33 cellular contexts compared by ENCODE assay signal in the genomic region with DNA sequence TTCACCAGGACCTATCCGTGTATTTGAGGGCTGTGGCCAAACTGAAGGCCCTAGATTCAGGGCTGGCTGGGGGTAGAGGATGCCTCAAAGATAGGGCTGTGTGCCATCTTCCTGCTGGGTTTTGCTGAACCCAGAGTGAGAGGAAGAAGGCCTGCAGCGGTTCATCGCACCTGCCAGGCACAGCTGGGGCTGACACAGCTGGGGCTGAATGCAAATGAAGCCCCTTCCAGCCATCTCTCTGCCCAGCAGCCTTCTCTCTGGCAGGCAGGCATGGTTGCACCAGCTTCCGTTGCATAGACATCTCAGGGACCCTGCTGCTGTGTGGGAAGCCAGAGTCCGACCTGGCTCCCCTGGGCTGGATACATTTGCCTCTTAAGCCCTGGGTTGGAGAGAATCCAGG.
A peak's percentile ranks its signal among the peaks of the same experiment; 100 is the strongest.
DNase-seq lines count a peak whose midpoint lies in the region; ATAC-seq and TF ChIP-seq lines count a peak whose summit lies in the region.
"Had no signal": no experiment of that assay in that cellular context is flagged by ENCODE, and none has a peak within 500 bp of the region (broad histone marks: within the 10 kb centered on the region; RNA-seq: fewer than 3 reads in every experiment).

No MANE protein-coding gene starts in this region.

- H3K27me3 ChIP-seq in WERI-Rb-1 (ENCODE audit: insufficient read depth, low read depth, severe bottlenecking) (no peaks in the 10 kb centered on the region), brain microvascular endothelial cell (replicated peaks) (no peaks in the 10 kb centered on the region)
- H3K27me3 ChIP-seq: dorsolateral prefrontal cortex, hepatocyte, ovary had no signal

- H3K4me3 ChIP-seq in WERI-Rb-1 (ENCODE audit: low read depth, low read length) (no peak overlapping the region), brain microvascular endothelial cell (ENCODE audit: low read depth, low read length) (no peak overlapping the region)
- H3K4me3 ChIP-seq: dorsolateral prefrontal cortex, hepatocyte, lung, ovary, thoracic aorta had no signal

- H3K27me3 Mint-ChIP-seq in stimulated activated memory B cell treated with anti-CD40 and anti-IgM and Interleukin-4, amounts not matched to agents 10 μg/mL and 1 μg/mL and 100 μg/mL, for 72 hours = peaks cover 12% of the 10 kb centered on the region
- H3K27me3 Mint-ChIP-seq: activated CD4-positive, alpha-beta T cell treated with anti-CD3 and anti-CD28 coated beads for 36 hours; brain; CD4-positive, alpha-beta T cell had no signal

- H3K9me3 ChIP-seq in WERI-Rb-1 (ENCODE audit: severe bottlenecking) = peaks cover 4% of the 10 kb centered on the region
- H3K9me3 ChIP-seq: ovary had no signal

- H3K36me3 ChIP-seq in WERI-Rb-1 (peaks cover 80% of the 10 kb centered on the region), brain microvascular endothelial cell (replicated peaks) (no peaks in the 10 kb centered on the region)
- H3K36me3 ChIP-seq: ovary, thoracic aorta had no signal

- peak overlapping the region; percentile 66 for H3K27ac Mint-ChIP-seq in stimulated activated memory B cell treated with anti-CD40 and anti-IgM and Interleukin-4, amounts not matched to agents 10 μg/mL and 1 μg/mL and 100 μg/mL, for 72 hours
- H3K27ac Mint-ChIP-seq: activated CD4-positive, alpha-beta T cell treated with anti-CD3 and anti-CD28 coated beads for 36 hours; activated T-helper 17 cell treated with anti-CD3 and anti-CD28 coated beads, Interleukin-2, amount 50 U/mL, for 72 hours; CD4-positive, alpha-beta T cell; IgD-negative memory B cell; T-helper 2 cell treated with Interferon-gamma antibody and Interleukin-4, amounts not matched to agents 5 μg/mL and 100 μg/mL, for 36 hours had no signal

- H3K27ac ChIP-seq in WERI-Rb-1 (peak overlapping the region; percentile 81), brain microvascular endothelial cell (no peak overlapping the region)
- H3K27ac ChIP-seq: hepatocyte, ovary, thoracic aorta had no signal

- no peak for ATAC-seq in Right ventricle myocardium inferior
- no peak for ATAC-seq in left cardiac atrium
- peak; percentile 52 for ATAC-seq in HG02642 (IDR thresholded peaks at IDR 0.05; ENCODE audit: poor library complexity, unreplicated experiment)
- peak; percentile 74 for ATAC-seq in stimulated activated memory B cell treated with anti-CD40 and anti-IgM and Interleukin-4, amounts not matched to agents 10 μg/mL and 1 μg/mL and 100 μg/mL, for 72 hours
- ATAC-seq: activated CD4-positive, alpha-beta T cell treated with anti-CD3 and anti-CD28 coated beads for 36 hours; activated T-helper 17 cell treated with anti-CD3 and anti-CD28 coated beads, Interleukin-2, amount 50 U/mL, for 72 hours; HCT116; Panc1; stimulated activated naive CD8-positive, alpha-beta T cell treated with anti-CD3 and anti-CD28 coated beads, Interleukin-15, Interleukin-2, amounts not matched to agents 100 U/mL and 50 U/mL, for 24 hours had no signal

- no peak overlapping the region for H3K4me3 Mint-ChIP-seq in stimulated activated memory B cell treated with anti-CD40 and anti-IgM and Interleukin-4, amounts not matched to agents 10 μg/mL and 1 μg/mL and 100 μg/mL, for 72 hours
- H3K4me3 Mint-ChIP-seq: activated CD4-positive, alpha-beta T cell treated with anti-CD3 and anti-CD28 coated beads for 36 hours; activated T-helper 17 cell treated with anti-CD3 and anti-CD28 coated beads, Interleukin-2, amount 50 U/mL, for 72 hours; brain; CD4-positive, alpha-beta T cell; neural crest cell; T-helper 2 cell treated with Interferon-gamma antibody and Interleukin-4, amounts not matched to agents 5 μg/mL and 100 μg/mL, for 36 hours had no signal

- H3K36me3 Mint-ChIP-seq in stimulated activated memory B cell treated with anti-CD40 and anti-IgM and Interleukin-4, amounts not matched to agents 10 μg/mL and 1 μg/mL and 100 μg/mL, for 72 hours = no peaks in the 10 kb centered on the region
- H3K36me3 Mint-ChIP-seq: IgD-negative memory B cell had no signal

- H3K9me3 Mint-ChIP-seq in stimulated activated memory B cell treated with anti-CD40 and anti-IgM and Interleukin-4, amounts not matched to agents 10 μg/mL and 1 μg/mL and 100 μg/mL, for 72 hours = peaks cover 4% of the 10 kb centered on the region
- H3K9me3 Mint-ChIP-seq: activated T-helper 17 cell treated with anti-CD3 and anti-CD28 coated beads, Interleukin-2, amount 50 U/mL, for 72 hours; CD4-positive, alpha-beta T cell; neural crest cell; T-helper 2 cell treated with Interferon-gamma antibody and Interleukin-4, amounts not matched to agents 5 μg/mL and 100 μg/mL, for 36 hours had no signal

- TF ChIP-seq CTCF in WERI-Rb-1 (IDR thresholded peaks at IDR 0.05; ENCODE audit: low read depth, low read length) (no peak), brain microvascular endothelial cell (IDR thresholded peaks at IDR 0.05; ENCODE audit: low read depth, low read length, missing control alignments) (no peak)

- intact Hi-C loops in Right ventricle myocardium inferior (cut with DNase I) (no loop called here), left cardiac atrium (cut with DNase I) (no loop called here)

- H3K4me1 Mint-ChIP-seq in stimulated activated memory B cell treated with anti-CD40 and anti-IgM and Interleukin-4, amounts not matched to agents 10 μg/mL and 1 μg/mL and 100 μg/mL, for 72 hours = peaks cover 56% of the 10 kb centered on the region
- H3K4me1 Mint-ChIP-seq: activated CD4-positive, alpha-beta T cell treated with anti-CD3 and anti-CD28 coated beads for 36 hours; activated T-helper 17 cell treated with anti-CD3 and anti-CD28 coated beads, Interleukin-2, amount 50 U/mL, for 72 hours had no signal

- DNase-seq in Right ventricle myocardium inferior (ENCODE audit: missing footprints) (peak; percentile 53), left cardiac atrium (no peak), WERI-Rb-1 (no peak), T-helper 1 cell (no peak), brain microvascular endothelial cell (no peak), amygdala (lab: John Stamatoyannopoulos, UW) (no peak)
- DNase-seq: activated CD4-positive, alpha-beta T cell treated with anti-CD3 and anti-CD28 coated beads for 36 hours; activated naive CD4-positive, alpha-beta T cell treated with anti-CD3 and anti-CD28 coated beads, Interleukin-2, amount 50 U/mL, for 16 hours; CD4-positive, alpha-beta T cell; dorsolateral prefrontal cortex; foreskin melanocyte; kidney glomerular epithelial cell; NCI-H1092; NCI-H187 treated with DMSO at 0.1 percent for 48 hours; NCI-H2171 treated with DMSO at 0.1 percent for 48 hours; NCI-H524; ovary; retina; SHP77 treated with DMSO at 0.1 percent for 48 hours; small intestine; stimulated activated naive CD8-positive, alpha-beta T cell treated with anti-CD3 and anti-CD28 coated beads, Interleukin-15, Interleukin-2, amounts not matched to agents 100 U/mL and 50 U/mL, for 24 hours had no signal

- in situ Hi-C loops in brain microvascular endothelial cell (cut with HindIII; ENCODE audit: low pct_ligation_motif_present, low sequenced_read_pairs) = no loop called here

Comparison
In these comparisons a context has a peak if more than half of its experiments do, and no peak if none do; other contexts are left out.
1. ATAC-seq: peak in HG02642 (single experiment) and stimulated activated memory B cell treated with anti-CD40 and anti-IgM and Interleukin-4, amounts not matched to agents 10 μg/mL and 1 μg/mL and 100 μg/mL, for 72 hours (single experiment); none in Right ventricle myocardium inferior (single experiment) and left cardiac atrium (0 of 2).